ENCODE assay signal across 23 cellular contexts in genomic region chr7:153640586-153640985, GRCh38.
DNase-seq lines count a peak whose midpoint lies in the region; ATAC-seq lines count a peak whose summit lies in the region.
"Had no signal": no experiment of that assay in that cellular context is flagged by ENCODE, and none has a peak within 500 bp of the region (broad histone marks: within the 10 kb centered on the region; RNA-seq: fewer than 3 reads in every experiment).

No MANE protein-coding gene starts in this region.

- ATAC-seq in GM18867 (IDR thresholded peaks at IDR 0.05; ENCODE audit: unreplicated experiment) (peak; percentile 71), HG02610 (IDR thresholded peaks at IDR 0.05; ENCODE audit: unreplicated experiment) (peak; percentile 81), HG03432 (IDR thresholded peaks at IDR 0.05; ENCODE audit: unreplicated experiment) (peak; percentile 74)
- ATAC-seq in stimulated activated naive B cell treated with anti-CD40 and anti-IgM and Interleukin-4, amounts not matched to agents 10 μg/mL and 1 μg/mL and 100 μg/mL, for 72 hours (replicated peaks), result peak; percentile 95 to 100
- ATAC-seq: activated CD4-positive, alpha-beta T cell treated with anti-CD3 and anti-CD28 coated beads for 36 hours; activated CD8-positive, alpha-beta T cell treated with anti-CD3 and anti-CD28 coated beads, Interleukin-2, amount 10 ng/mL, durations not matched to agents 7 days and 5 days; esophagus mucosa; foreskin keratinocyte; SK-N-SH treated with all-trans-retinoic acid at 6 μM for 48 hours; T-helper 17 cell had no signal

- no peak overlapping the region for H3K27ac Mint-ChIP-seq in stimulated activated naive B cell treated with anti-CD40 and anti-IgM and Interleukin-4, amounts not matched to agents 10 μg/mL and 1 μg/mL and 100 μg/mL, for 72 hours
- H3K27ac Mint-ChIP-seq: activated CD4-positive, alpha-beta T cell treated with anti-CD3 and anti-CD28 coated beads for 36 hours; activated CD8-positive, alpha-beta T cell treated with anti-CD3 and anti-CD28 coated beads, Interleukin-2, amount 10 ng/mL, durations not matched to agents 7 days and 5 days; activated naive CD8-positive, alpha-beta T cell treated with anti-CD3 and anti-CD28 coated beads, Interleukin-2, amount 10 ng/mL, durations not matched to agents 7 days and 5 days; dendritic cell treated with granulocyte-macrophage colony-stimulating factor and Interleukin-4, amounts not matched to agents 40 ng/mL and 50 ng/mL, for 4 days; endodermal cell; nephron; stimulated activated naive CD8-positive, alpha-beta T cell treated with anti-CD3 and anti-CD28 coated beads, Interleukin-15, Interleukin-2, amounts not matched to agents 100 ng/mL and 50 ng/mL, for 24 hours; T-helper 17 cell had no signal

- H3K4me3 Mint-ChIP-seq in stimulated activated naive B cell treated with anti-CD40 and anti-IgM and Interleukin-4, amounts not matched to agents 10 μg/mL and 1 μg/mL and 100 μg/mL, for 72 hours, result no peak overlapping the region
- H3K4me3 Mint-ChIP-seq: activated CD4-positive, alpha-beta T cell treated with anti-CD3 and anti-CD28 coated beads for 36 hours; activated CD8-positive, alpha-beta T cell treated with anti-CD3 and anti-CD28 coated beads, Interleukin-2, amount 10 ng/mL, durations not matched to agents 7 days and 5 days; activated naive CD8-positive, alpha-beta T cell treated with anti-CD3 and anti-CD28 coated beads, Interleukin-2, amount 10 ng/mL, durations not matched to agents 7 days and 5 days; central memory CD8-positive, alpha-beta T cell; dendritic cell treated with granulocyte-macrophage colony-stimulating factor and Interleukin-4, amounts not matched to agents 40 ng/mL and 50 ng/mL, for 4 days; endodermal cell; nephron; stimulated activated naive CD8-positive, alpha-beta T cell treated with anti-CD3 and anti-CD28 coated beads, Interleukin-15, Interleukin-2, amounts not matched to agents 100 ng/mL and 50 ng/mL, for 24 hours; T-helper 17 cell had no signal

- DNase-seq in stimulated activated naive B cell treated with anti-CD40 and anti-IgM and Interleukin-4, amounts not matched to agents 10 μg/mL and 1 μg/mL and 100 μg/mL, for 72 hours, result peak; percentile 14
- DNase-seq in NCI-H2107 treated with DMSO at 0.1 percent for 48 hours (lab: John Stamatoyannopoulos, UW; ENCODE audit: unreplicated experiment), result no peak
- no peak for DNase-seq in islet precursor cell
- DNase-seq in NAMALWA (ENCODE audit: low spot score), result no peak
- DNase-seq: activated CD4-positive, alpha-beta T cell treated with anti-CD3 and anti-CD28 coated beads for 36 hours; activated CD8-positive, alpha-beta T cell treated with anti-CD3 and anti-CD28 coated beads, Interleukin-2, amount 10 ng/mL, durations not matched to agents 7 days and 5 days; activated gamma-delta T cell; activated naive CD8-positive, alpha-beta T cell treated with anti-CD3 and anti-CD28 coated beads, Interleukin-2, amount 10 ng/mL, durations not matched to agents 7 days and 5 days; DND-41; endodermal cell; foreskin keratinocyte; kidney glomerular epithelial cell; NCI-H1436; T-helper 17 cell had no signal

- H3K4me1 Mint-ChIP-seq in stimulated activated naive B cell treated with anti-CD40 and anti-IgM and Interleukin-4, amounts not matched to agents 10 μg/mL and 1 μg/mL and 100 μg/mL, for 72 hours, result peaks cover 5 to 9% of the 10 kb centered on the region in 2 donors
- H3K4me1 Mint-ChIP-seq: activated CD4-positive, alpha-beta T cell treated with anti-CD3 and anti-CD28 coated beads for 36 hours; activated naive CD8-positive, alpha-beta T cell treated with anti-CD3 and anti-CD28 coated beads, Interleukin-2, amount 10 ng/mL, durations not matched to agents 7 days and 5 days; central memory CD8-positive, alpha-beta T cell; endodermal cell; nephron; T-helper 17 cell had no signal

- H3K27me3 Mint-ChIP-seq in stimulated activated naive B cell treated with anti-CD40 and anti-IgM and Interleukin-4, amounts not matched to agents 10 μg/mL and 1 μg/mL and 100 μg/mL, for 72 hours, result no peaks in the 10 kb centered on the region
- H3K27me3 Mint-ChIP-seq: activated CD4-positive, alpha-beta T cell treated with anti-CD3 and anti-CD28 coated beads for 36 hours; activated naive CD8-positive, alpha-beta T cell treated with anti-CD3 and anti-CD28 coated beads, Interleukin-2, amount 10 ng/mL, durations not matched to agents 7 days and 5 days; central memory CD8-positive, alpha-beta T cell; dendritic cell treated with granulocyte-macrophage colony-stimulating factor and Interleukin-4, amounts not matched to agents 40 ng/mL and 50 ng/mL, for 4 days; stimulated activated naive CD8-positive, alpha-beta T cell treated with anti-CD3 and anti-CD28 coated beads, Interleukin-15, Interleukin-2, amounts not matched to agents 100 ng/mL and 50 ng/mL, for 24 hours; T-helper 17 cell had no signal

- no peaks in the 10 kb centered on the region for H3K36me3 Mint-ChIP-seq in stimulated activated naive B cell treated with anti-CD40 and anti-IgM and Interleukin-4, amounts not matched to agents 10 μg/mL and 1 μg/mL and 100 μg/mL, for 72 hours
- H3K36me3 Mint-ChIP-seq: activated naive CD8-positive, alpha-beta T cell treated with anti-CD3 and anti-CD28 coated beads, Interleukin-2, amount 10 ng/mL, durations not matched to agents 7 days and 5 days had no signal

- peaks cover 17 to 31% of the 10 kb centered on the region in 2 donors for H3K9me3 Mint-ChIP-seq in stimulated activated naive B cell treated with anti-CD40 and anti-IgM and Interleukin-4, amounts not matched to agents 10 μg/mL and 1 μg/mL and 100 μg/mL, for 72 hours
